In the genomic region with DNA sequence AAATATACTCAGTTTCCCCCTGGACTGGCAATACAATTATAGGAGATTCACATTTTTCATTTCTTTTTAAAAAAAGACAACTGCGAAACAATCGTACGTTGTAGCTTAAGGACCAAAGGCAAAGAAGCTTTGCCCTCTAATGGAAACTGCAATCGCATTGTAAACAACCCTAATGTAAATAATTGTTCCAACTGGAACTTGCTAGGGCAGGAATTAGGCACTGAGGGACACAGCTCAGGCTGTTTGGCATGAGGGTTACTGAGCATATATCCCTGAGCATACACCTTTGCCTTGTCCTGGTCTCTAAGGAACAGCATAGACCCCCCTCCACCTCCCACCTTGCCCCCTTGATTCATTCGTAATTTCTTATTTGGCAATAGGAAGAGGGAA, we compare ENCODE assay signal across 11 cellular contexts.
"Had no signal": no experiment of that assay in that cellular context is flagged by ENCODE, and none has a peak within 500 bp of the region (broad histone marks: within the 10 kb centered on the region; RNA-seq: fewer than 3 reads in every experiment).

No MANE protein-coding gene starts in this region.

- H3K9me3 ChIP-seq: breast epithelium, gastroesophageal sphincter, testis had no signal

- H3K36me3 ChIP-seq: breast epithelium, gastroesophageal sphincter, heart right ventricle, spleen had no signal

- DNase-seq: activated CD4-positive, alpha-beta T cell treated with anti-CD3 and anti-CD28 coated beads, Interleukin-2, amount 50 U/mL, for 1 hour; activated naive CD4-positive, alpha-beta T cell treated with Interleukin-2 at 50 U/mL for 16 hours; aorta; heart right ventricle; midbrain; spleen; stimulated activated CD4-positive, alpha-beta T cell treated with anti-CD3 and anti-CD28 coated beads, Interleukin-1b, Interleukin-23, amount 100 ng/mL, for 48 hours; stimulated activated naive CD8-positive, alpha-beta T cell treated with anti-CD3 and anti-CD28 coated beads, Interleukin-15, amount 100 ng/mL, for 72 hours; testis had no signal

- H3K27ac ChIP-seq: breast epithelium, gastroesophageal sphincter, heart right ventricle, spleen, testis had no signal

- H3K4me1 ChIP-seq: breast epithelium, gastroesophageal sphincter, spleen, testis had no signal

- H3K4me3 ChIP-seq: breast epithelium, gastroesophageal sphincter, heart right ventricle, spleen, testis had no signal

- H3K27me3 ChIP-seq: breast epithelium, heart right ventricle, testis had no signal
